ENCODE assay signal across 8 cellular contexts in genomic region chr7:127447326-127447945, GRCh38. TPM values are rescaled to one million over a fixed set of nuclear protein-coding genes. Genes with fewer than 3 reads are reported as not detected.
DNase-seq lines count a peak whose midpoint lies in the region; ATAC-seq, FAIRE-seq and TF ChIP-seq lines count a peak whose summit lies in the region.

No MANE protein-coding gene starts in this region.

- FAIRE-seq in endothelial cell of umbilical vein (lab: Jason Lieb, UNC) = peak; percentile 8

- H4K20me1 ChIP-seq in endothelial cell of umbilical vein (replicated peaks; ENCODE audit: control insufficient read depth, extremely low read depth, insufficient read depth, low read length) = no peaks in the 10 kb centered on the region

- no peak overlapping the region for H3K9ac ChIP-seq in endothelial cell of umbilical vein (replicated peaks; ENCODE audit: extremely low read depth, insufficient read depth, low read length)

- POLR2A ChIA-PET in endothelial cell of umbilical vein (lab: Charles Lee) = interaction anchor here (0.9 kb wide), 1 partner anchor 55 kb away, joined by 3 read pairs; the partner anchor contains the start of gene ZNF800

- no peaks in the 10 kb centered on the region for H3K36me3 ChIP-seq in endothelial cell of umbilical vein (ENCODE audit: control insufficient read depth in 2 of 2, extremely low read depth in 1 of 2, insufficient read depth in 2 of 2, low read length in 2 of 2)

- CTCF ChIA-PET in endothelial cell of umbilical vein (lab: Charles Lee) = interaction anchor here (1.0 to 3.1 kb wide), 7 partner anchors 12 to 762 kb away, joined by 3 to 32 read pairs (median 4); no protein-coding TSS in a partner anchor

- no peak overlapping the region for H2AFZ ChIP-seq in endothelial cell of umbilical vein (ENCODE audit: low read depth, low read length)

- peak; percentile 93 for TF ChIP-seq CTCF in 22Rv1 (IDR thresholded peaks at IDR 0.05)
- peak; percentile 47 to 60 for TF ChIP-seq CTCF in endothelial cell of umbilical vein (IDR thresholded peaks at IDR 0.05; ENCODE audit: extremely low read depth in 1 of 2, insufficient read depth in 1 of 2, low read depth in 1 of 2, low read length in 2 of 2)

- H3K9me1 ChIP-seq in endothelial cell of umbilical vein (replicated peaks; ENCODE audit: control insufficient read depth, extremely low read depth, insufficient read depth, low read length) = no peaks in the 10 kb centered on the region

- no peaks in the 10 kb centered on the region for H3K9me3 ChIP-seq in endothelial cell of umbilical vein (replicated peaks; ENCODE audit: control insufficient read depth, insufficient read depth, low read length)

- no peak for TF ChIP-seq POLR2A in endothelial cell of umbilical vein (IDR thresholded peaks at IDR 0.05; ENCODE audit: low read depth, low read length)

- dilution Hi-C loops in endothelial cell of umbilical vein (cut with MboI; ENCODE audit: extremely low pct_ligation_motif_present, low sequenced_read_pairs) = no loop called here

- no peaks in the 10 kb centered on the region for H3K27me3 ChIP-seq in endothelial cell of umbilical vein (ENCODE audit: control insufficient read depth in 2 of 2, insufficient read depth in 2 of 2, low read length in 2 of 2)

- H3K4me1 ChIP-seq in endothelial cell of umbilical vein (ENCODE audit: control insufficient read depth, extremely low read depth, insufficient read depth, low read length) = no peaks in the 10 kb centered on the region

- ATAC-seq in GM18499 (IDR thresholded peaks at IDR 0.05; ENCODE audit: insufficient read depth, unreplicated experiment) (peak; percentile 100), HG02798 (IDR thresholded peaks at IDR 0.05; ENCODE audit: poor library complexity, unreplicated experiment) (peak; percentile 100)

- intact Hi-C loops in endothelial cell of umbilical vein (cut with micrococcal nuclease) = loop anchor here (1.0 kb wide), 2 partner anchors 100 to 644 kb away; no protein-coding TSS in a partner anchor

- H3K27ac ChIP-seq in 22Rv1 (no peak overlapping the region), endothelial cell of umbilical vein (ENCODE audit: insufficient read depth, low read depth, low read length) (no peak overlapping the region)

- no peak overlapping the region for H3K4me3 ChIP-seq in endothelial cell of umbilical vein (replicated peaks in 1 of 3; ENCODE audit: insufficient read depth in 1 of 3, low read depth in 1 of 3, low read length in 3 of 3)

- DNase-seq in NCI-H1694 treated with DMSO at 0.1 percent for 48 hours (lab: John Stamatoyannopoulos, UW) = peak; percentile 50
- DNase-seq in activated CD4-positive, alpha-beta T cell treated with anti-CD3 and anti-CD28 coated beads for 48 hours = peak; percentile 67
- peak; percentile 32 for DNase-seq in endothelial cell of umbilical vein (ENCODE audit: low read depth, low spot score)
- DNase-seq in renal cortical epithelial cell (ENCODE audit: low read depth) = peak; percentile 63
- no peak for DNase-seq in ecto neural progenitor cell (ENCODE audit: low spot score)

- no peak overlapping the region for H3K4me2 ChIP-seq in endothelial cell of umbilical vein (ENCODE audit: insufficient read depth, low read length)

- no TSS peak for BruUV-seq in endothelial cell of umbilical vein (replicated peaks; lab: Mats Ljungman, UMichigan)

- no peaks in the 10 kb centered on the region for H3K79me2 ChIP-seq in endothelial cell of umbilical vein (ENCODE audit: control insufficient read depth, insufficient read depth, low read length)

TF ChIP-seq in endothelial cell of umbilical vein, 7 proteins besides CTCF, POLR2A, EP300 and RAD21:
- TF ChIP-seq FOS (IDR thresholded peaks at IDR 0.05; ENCODE audit: borderline replicate concordance, insufficient read depth, low read length) (no peak), EZH2 (IDR thresholded peaks at IDR 0.05; ENCODE audit: borderline replicate concordance, low read depth, low read length, severe bottlenecking) (no peak), POLR2AphosphoS5 (IDR thresholded peaks at IDR 0.05; ENCODE audit: insufficient read depth, low read depth, low read length) (no peak), MYC (IDR thresholded peaks at IDR 0.05; ENCODE audit: low read depth, low read length) (no peak), MAX (IDR thresholded peaks at IDR 0.05; ENCODE audit: insufficient read depth, insufficient read length) (no peak), JUN (IDR thresholded peaks at IDR 0.05; ENCODE audit: borderline replicate concordance, insufficient read depth, insufficient read length, low read depth) (no peak), GATA2 (IDR thresholded peaks at IDR 0.05; ENCODE audit: insufficient read depth, insufficient read length, low read depth, low read length) (no peak)
TF ChIP-seq in endothelial cell of umbilical vein: peak in this region for 0.

RNA-seq across cellular contexts. Expression of gene ZNF800, which starts 54.9 kb away (rescaled TPM):
- 31.5 and 35.4 TPM in 2 replicates for total RNA-seq in endothelial cell of umbilical vein
- polyA plus RNA-seq in endothelial cell of umbilical vein = 10.6 and 10.9 TPM in 2 replicates
- polyA plus RNA-seq in endothelial cell of umbilical vein (2011; cell fraction: cytosol; rRNA removed) = 6.9 and 8.3 TPM in 2 replicates
- polyA plus RNA-seq in endothelial cell of umbilical vein (2011; cell fraction: nucleus; rRNA removed) = 36.2 and 37.7 TPM in 2 replicates
- 10.1 and 15.3 TPM in 2 replicates for polyA plus RNA-seq in endothelial cell of umbilical vein (2012)
- polyA minus RNA-seq in endothelial cell of umbilical vein = 11.3 and 20.5 TPM in 2 replicates
- 23.7 TPM for polyA minus RNA-seq in endothelial cell of umbilical vein (2011; cell fraction: cytosol; rRNA and poly(A)+ RNA removed)
- 44.3 and 60.5 TPM in 2 replicates for polyA minus RNA-seq in endothelial cell of umbilical vein (2011; cell fraction: nucleus; rRNA and poly(A)+ RNA removed)
- 12.3 and 24.6 TPM in 2 replicates for total RNA-seq in renal cortical epithelial cell
